In the genomic region with DNA sequence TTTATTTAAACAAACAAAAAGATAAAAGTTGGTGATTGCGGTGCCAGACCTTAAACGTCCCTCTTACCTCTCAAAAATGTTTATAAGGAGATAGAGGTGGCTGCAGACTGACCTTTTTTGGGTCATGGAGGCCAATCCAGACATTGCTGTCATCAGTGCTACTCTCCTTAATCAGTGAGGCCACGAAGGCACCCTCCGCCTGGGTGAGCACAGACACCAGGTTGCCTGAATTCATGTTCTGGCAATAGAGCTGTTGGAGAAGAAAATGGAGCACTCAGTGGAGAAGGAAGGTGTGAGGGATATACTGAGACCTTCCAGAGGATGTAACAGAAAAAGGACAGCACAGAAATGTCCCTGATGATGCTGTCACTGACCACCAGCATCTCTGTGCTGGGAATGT, we compare ENCODE assay signal across 38 cellular contexts. TPM values are rescaled to one million over a fixed set of nuclear protein-coding genes. Genes with fewer than 3 reads are reported as not detected.
"Had no signal": no experiment of that assay in that cellular context is flagged by ENCODE, and none has a peak within 500 bp of the region (broad histone marks: within the 10 kb centered on the region; RNA-seq: fewer than 3 reads in every experiment).

No MANE protein-coding gene starts in this region.

- DNase-seq: Karpas-422, Kasumi-1, MG63, MM.1S, MV-4-11, NCI-H1048, NCI-H1092, NCI-H1092 treated with DMSO at 0.1 percent for 48 hours, NCI-H1105, NCI-H1105 treated with DMSO at 0.1 percent for 48 hours, NCI-H1417, NCI-H1417 treated with DMSO at 0.1 percent for 48 hours, NCI-H1436, NCI-H1436 treated with DMSO at 0.1 percent for 48 hours, NCI-H146, NCI-H1694, NCI-H1694 treated with DMSO at 0.1 percent for 48 hours, NCI-H187, NCI-H187 treated with DMSO at 0.1 percent for 48 hours, NCI-H1930, NCI-H2029, NCI-H2029 treated with DMSO at 0.1 percent for 48 hours, NCI-H2081, NCI-H2081 treated with DMSO at 0.1 percent for 48 hours, NCI-H2107, NCI-H2171, NCI-H2171 treated with DMSO at 0.1 percent for 48 hours, NCI-H2227 treated with DMSO at 0.1 percent for 48 hours, NCI-H226, NCI-H345, NCI-H446, NCI-H446 treated with DMSO at 0.1 percent for 48 hours, NCI-H510A had no signal

- H3K27me3 ChIP-seq: MG63 had no signal

- H3K27ac ChIP-seq: KMS-11 had no signal

- H3K9me3 ChIP-seq: MG63 had no signal

- H3K4me3 ChIP-seq: MG63 had no signal

- H3K36me3 ChIP-seq: MG63 had no signal

- H3K4me2 ChIP-seq: KMS-11 had no signal

RNA-seq across cellular contexts. Expression of a gene that starts 1.5 kb away (rescaled TPM):
- total RNA-seq: LHCN-M2, M059J, MCF 10A, NCI-H460 had no signal

RNA-seq across cellular contexts. Expression of a gene that starts 34.0 kb away (rescaled TPM):
- total RNA-seq: LHCN-M2, M059J, MCF 10A, NCI-H460 had no signal
